10 cellular contexts compared by ENCODE assay signal in genomic region chr22:50251472-50252054, GRCh38. TPM values are rescaled to one million over a fixed set of nuclear protein-coding genes. Genes with fewer than 3 reads are reported as not detected.
DNase-seq lines count a peak whose midpoint lies in the region; ATAC-seq, FAIRE-seq and TF ChIP-seq lines count a peak whose summit lies in the region.
"Had no signal": no experiment of that assay in that cellular context is flagged by ENCODE, and none has a peak within 500 bp of the region (broad histone marks: within the 10 kb centered on the region; RNA-seq: fewer than 3 reads in every experiment).

No MANE protein-coding gene starts in this region.

- DNase-seq in GM12891 (ENCODE audit: insufficient read length, low spot score) (no peak), SK-N-MC (ENCODE audit: low read depth, low spot score) (no peak), fibroblast of mammary gland (ENCODE audit: low read depth) (no peak), sciatic nerve (ENCODE audit: low spot score) (no peak), middle frontal gyrus (ENCODE audit: extremely low spot score, low spot score) (no peak), NCI-H526 treated with DMSO at 0.1 percent for 48 hours (lab: John Stamatoyannopoulos, UW) (no peak)
- DNase-seq: occipital lobe had no signal

- no peak for TF ChIP-seq POLR2A in GM12891 (IDR thresholded peaks at IDR 0.05; ENCODE audit: low read depth, low read length)

- ATAC-seq in sciatic nerve (peak; percentile 1), HG02571 (IDR thresholded peaks at IDR 0.05; ENCODE audit: unreplicated experiment) (no peak), esophagus mucosa (no peak)

- H3K9me3 ChIP-seq in SK-N-MC (ENCODE audit: low read depth, low read length): no peaks in the 10 kb centered on the region

- H3K36me3 ChIP-seq in SK-N-MC (ENCODE audit: insufficient read depth, low read length): no peaks in the 10 kb centered on the region

- H3K9ac ChIP-seq in SK-N-MC (ENCODE audit: insufficient read length): no peak overlapping the region

- no peak for TF ChIP-seq CTCF in fibroblast of mammary gland (conservative IDR thresholded peaks at IDR 0.05; ENCODE audit: control insufficient read depth, insufficient read depth, low read depth, low read length)

- intact Hi-C loops in sciatic nerve (cut with DNase I): loop anchor here (5.0 kb wide), 1 partner anchor 76 kb away; the partner anchor contains the start of gene DENND6B

- peak; percentile 60 for FAIRE-seq in GM12891 (lab: Jason Lieb, UNC)
- FAIRE-seq: TTC549 had no signal

- H3K4me3 ChIP-seq in SK-N-MC: peak overlapping the region; percentile 92
- peak overlapping the region; percentile 4 for H3K4me3 ChIP-seq in fibroblast of mammary gland (ENCODE audit: control insufficient read depth, low read depth, low read length)

- H3K27ac ChIP-seq in SK-N-MC: no peak overlapping the region

TF ChIP-seq in GM12891, 5 proteins besides CTCF, POLR2A, EP300 and RAD21:
- TF ChIP-seq PAX5 (IDR thresholded peaks at IDR 0.05; ENCODE audit: insufficient read depth, low read length, severe bottlenecking) (no peak), POLR2AphosphoS5 (IDR thresholded peaks at IDR 0.05; ENCODE audit: low read depth, low read length) (no peak), SPI1 (IDR thresholded peaks at IDR 0.05; ENCODE audit: low read depth, low read length) (no peak), TAF1 (IDR thresholded peaks at IDR 0.05; ENCODE audit: low read depth, low read length) (no peak), POU2F2 (IDR thresholded peaks at IDR 0.05; ENCODE audit: low read depth, low read length) (no peak)
TF ChIP-seq in GM12891: peak in this region for 0.

RNA-seq across cellular contexts. Expression of gene HDAC10, which starts 0.5 kb away (rescaled TPM):
- 32.6 TPM for polyA plus RNA-seq in GM12891 (2012; ENCODE audit: low read depth, missing spikeins)
- total RNA-seq in sciatic nerve (32.4 TPM), esophagus mucosa (17.7 TPM)

RNA-seq across cellular contexts. Expression of gene TUBGCP6, which starts 6.7 kb away (rescaled TPM):
- 25.2 TPM for polyA plus RNA-seq in GM12891 (2012; ENCODE audit: low read depth, missing spikeins)
- total RNA-seq in sciatic nerve: 47.6 TPM
- 14.8 TPM for total RNA-seq in esophagus mucosa

RNA-seq across cellular contexts. Expression of gene MAPK12, which starts 9.9 kb away (rescaled TPM):
- 11.3 TPM for polyA plus RNA-seq in GM12891 (2012; ENCODE audit: low read depth, missing spikeins)
- 17.8 TPM for total RNA-seq in sciatic nerve
- total RNA-seq in esophagus mucosa: 2.6 TPM

RNA-seq across cellular contexts. Expression of gene MAPK11, which starts 18.6 kb away (rescaled TPM):
- polyA plus RNA-seq in GM12891 (2012; ENCODE audit: low read depth, missing spikeins): 4.8 TPM
- total RNA-seq in sciatic nerve (20.4 TPM), esophagus mucosa (5.8 TPM)

RNA-seq across cellular contexts. Expression of gene SELENOO, which starts 50.8 kb away (rescaled TPM):
- 10.4 TPM for polyA plus RNA-seq in GM12891 (2012; ENCODE audit: low read depth, missing spikeins)
- 22.6 TPM for total RNA-seq in sciatic nerve
- 13.3 TPM for total RNA-seq in esophagus mucosa
